8 cellular contexts compared by ENCODE assay signal in genomic region chr22:21652010-21652546, GRCh38. TPM values are rescaled to one million over a fixed set of nuclear protein-coding genes. Genes with fewer than 3 reads are reported as not detected.
DNase-seq lines count a peak whose midpoint lies in the region.

No MANE protein-coding gene starts in this region.

- H3K4me1 ChIP-seq in SJSA1 (replicated peaks), result peaks cover 22% of the 10 kb centered on the region

- H3K9me3 ChIP-seq in SJSA1 (replicated peaks), result no peaks in the 10 kb centered on the region

- H3K27ac ChIP-seq in SJSA1, result peak overlapping the region; percentile 69

- DNase-seq in G401 (ENCODE audit: low spot score), result peak; percentile 83
- DNase-seq in GOT3 (lab: John Stamatoyannopoulos, UW), result peak; percentile 67
- peak; percentile 89 for DNase-seq in LoVo (ENCODE audit: low spot score)
- peak; percentile 89 to 93 for DNase-seq in SJSA1 (ENCODE audit: low read depth in 1 of 2, low spot score in 2 of 2)
- DNase-seq in activated naive CD4-positive, alpha-beta T cell (lab: John Stamatoyannopoulos, UW), result peak; percentile 42 to 75 (median 64)
- peak; percentile 67 for DNase-seq in globus pallidus (ENCODE audit: low spot score)
- DNase-seq in occipital lobe (lab: John Stamatoyannopoulos, UW), result peak; percentile 79
- DNase-seq in superior temporal gyrus (ENCODE audit: extremely low spot score), result peak; percentile 83

- peak overlapping the region; percentile 66 for H3K4me3 ChIP-seq in SJSA1

- peaks cover 46% of the 10 kb centered on the region for H3K36me3 ChIP-seq in SJSA1

- in situ Hi-C loops in G401 (cut with HindIII; ENCODE audit: low sequenced_read_pairs), result no loop called here

- H3K27me3 ChIP-seq in SJSA1 (replicated peaks), result no peaks in the 10 kb centered on the region

RNA-seq across cellular contexts. Expression of gene SDF2L1, which starts 10.0 kb away (rescaled TPM):
- 39.7 and 49.4 TPM in 2 replicates for total RNA-seq in G401 (2014; rRNA removed; shearing (Covaris generic))
- total RNA-seq in SJSA1 (2014; rRNA removed; shearing (Covaris generic)), result 64.3 and 119 TPM in 2 replicates
- 4.7 TPM for total RNA-seq in occipital lobe

RNA-seq across cellular contexts. Expression of gene PPIL2, which starts 13.7 kb away (rescaled TPM):
- total RNA-seq in G401 (2014; rRNA removed; shearing (Covaris generic)), result 20.5 and 24.0 TPM in 2 replicates
- total RNA-seq in SJSA1 (2014; rRNA removed; shearing (Covaris generic)), result 21.6 and 24.3 TPM in 2 replicates
- total RNA-seq in occipital lobe, result 24.3 TPM

RNA-seq across cellular contexts. Expression of gene CCDC116, which starts 19.5 kb away (rescaled TPM):
- not detected in 2 replicates for total RNA-seq in G401 (2014; rRNA removed; shearing (Covaris generic))
- 0.13 TPM in 1 of 2 replicates, not detected in the other for total RNA-seq in SJSA1 (2014; rRNA removed; shearing (Covaris generic))
- 0.16 TPM for total RNA-seq in occipital lobe

RNA-seq across cellular contexts. Expression of gene YDJC, which starts 22.3 kb away (rescaled TPM):
- total RNA-seq in G401 (2014; rRNA removed; shearing (Covaris generic)), result 71.7 and 80.6 TPM in 2 replicates
- total RNA-seq in SJSA1 (2014; rRNA removed; shearing (Covaris generic)), result 36.4 and 47.9 TPM in 2 replicates
- 7.0 TPM for total RNA-seq in occipital lobe

Comparison
In these comparisons a context has a peak if more than half of its experiments do, and no peak if none do; other contexts are left out.
1. Peak in every context shown above with its lines: DNase-seq, H3K4me3 ChIP-seq and H3K27ac ChIP-seq.